In genomic region chr2:55609931-55610578, GRCh38 we compare ENCODE assay signal across 21 cellular contexts. TPM values are rescaled to one million over a fixed set of nuclear protein-coding genes. Genes with fewer than 3 reads are reported as not detected.
A peak's percentile ranks its signal among the peaks of the same experiment; 100 is the strongest.
DNase-seq lines count a peak whose midpoint lies in the region; ATAC-seq, FAIRE-seq and TF ChIP-seq lines count a peak whose summit lies in the region.
"Had no signal": no experiment of that assay in that cellular context is flagged by ENCODE, and none has a peak within 500 bp of the region (broad histone marks: within the 10 kb centered on the region; RNA-seq: fewer than 3 reads in every experiment).

No MANE protein-coding gene starts in this region.

- H3K9ac ChIP-seq in GM12878 (ENCODE audit: control insufficient read depth, insufficient read depth, low read length): no peak overlapping the region

- POLR2A ChIA-PET in GM12878 (lab: Charles Lee) (interaction anchor here (1.3 to 1.7 kb wide), 2 partner anchors 9 to 14 kb away, joined by 4 read pairs; no protein-coding TSS in a partner anchor), PC-9 (lab: Charles Lee; ENCODE audit: unreplicated experiment) (no interaction called here)

- RAD21 ChIA-PET in GM12878 (lab: Charles Lee; ENCODE audit: unreplicated experiment): no interaction called here

- no peaks in the 10 kb centered on the region for H3K9me2 ChIP-seq in PC-9 (ENCODE audit: insufficient read depth)

- no peaks in the 10 kb centered on the region for H3K4me1 ChIP-seq in GM12878 (ENCODE audit: control insufficient read depth, insufficient read depth, low read length)
- peaks cover 0 to 60% (median 28%) of the 10 kb centered on the region in 4 donors for H3K4me1 ChIP-seq in stomach
- H3K4me1 ChIP-seq in PC-9 (replicated peaks; ENCODE audit: insufficient read depth): peaks cover 4% of the 10 kb centered on the region
- H3K4me1 ChIP-seq in ovary (ENCODE audit: insufficient read depth): peaks cover 2% of the 10 kb centered on the region

- H3K27me3 ChIP-seq in GM12878 (replicated peaks in 1 of 2; ENCODE audit: control insufficient read depth in 2 of 2, insufficient read depth in 2 of 2, low read length in 1 of 2): no peaks in the 10 kb centered on the region
- H3K27me3 ChIP-seq in stomach: no peaks in the 10 kb centered on the region
- no peaks in the 10 kb centered on the region for H3K27me3 ChIP-seq in PC-9 (ENCODE audit: insufficient read depth, low read depth)
- H3K27me3 ChIP-seq in ovary: no peaks in the 10 kb centered on the region

- H3K4me2 ChIP-seq in GM12878 (ENCODE audit: control insufficient read depth, insufficient read depth) (no peak overlapping the region), PC-9 (no peak overlapping the region)

- TF ChIP-seq CTCF in GM12878 (IDR thresholded peaks at IDR 0.05 in 2 of 3, conservative IDR thresholded peaks at IDR 0.05 in 1 of 3; ENCODE audit: control insufficient read depth in 2 of 3, extremely low read depth in 1 of 3, insufficient read depth in 1 of 3, low read depth in 3 of 3, low read length in 3 of 3) (no peak), mesothelial cell of epicardium (IDR thresholded peaks at IDR 0.05; ENCODE audit: unreplicated experiment) (no peak), stomach (IDR thresholded peaks at IDR 0.05) (no peak), PC-9 (conservative IDR thresholded peaks at IDR 0.05) (no peak), ovary (IDR thresholded peaks at IDR 0.05) (no peak)

- in situ Hi-C loops in GM12878 (cut with MboI): no loop called here

- no peak for FAIRE-seq in GM12878 (lab: Jason Lieb, UNC)
- FAIRE-seq: urothelium cell line had no signal

- TF ChIP-seq EP300 in GM12878 (IDR thresholded peaks at IDR 0.05; ENCODE audit: borderline replicate concordance in 1 of 2, control insufficient read depth in 1 of 2, low read depth in 2 of 2, low read length in 2 of 2) (no peak), stomach (IDR thresholded peaks at IDR 0.05) (no peak), ovary (IDR thresholded peaks at IDR 0.05) (no peak)

- H3K9me3 ChIP-seq in GM12878 (replicated peaks; ENCODE audit: control insufficient read depth, insufficient read depth, low read length): no peaks in the 10 kb centered on the region
- no peaks in the 10 kb centered on the region for H3K9me3 ChIP-seq in stomach
- no peaks in the 10 kb centered on the region for H3K9me3 ChIP-seq in PC-9 (ENCODE audit: insufficient read depth, low read depth)
- no peaks in the 10 kb centered on the region for H3K9me3 ChIP-seq in ovary

- H3K36me3 Mint-ChIP-seq in activated naive CD4-positive, alpha-beta T cell treated with anti-CD3 and anti-CD28 coated beads for 36 hours (ENCODE audit: low read depth): peaks cover 34% of the 10 kb centered on the region
- H3K36me3 Mint-ChIP-seq in activated naive CD4-positive, alpha-beta T cell treated with anti-CD3 and anti-CD28 coated beads, Interleukin-2, amount 50 U/mL, for 72 hours: peaks cover 4 to 42% of the 10 kb centered on the region in 2 donors
- H3K36me3 Mint-ChIP-seq in mesothelial cell of epicardium: peaks cover 25% of the 10 kb centered on the region

- H3K36me3 ChIP-seq in GM12878 (ENCODE audit: control insufficient read depth in 2 of 2, insufficient read depth in 2 of 2, low read length in 1 of 2) (peaks cover 0 to 28% of the 10 kb centered on the region in 2 experiments; a peak in 2 of 4 replicates), stomach (peaks cover 6 to 50% (median 44%) of the 10 kb centered on the region in 4 donors), PC-9 (ENCODE audit: low read depth) (peaks cover 39% of the 10 kb centered on the region), ovary (no peaks in the 10 kb centered on the region)

- peaks cover 53% of the 10 kb centered on the region for H3K79me2 ChIP-seq in GM12878 (ENCODE audit: control insufficient read depth, insufficient read depth, low read length)
- H3K79me2 ChIP-seq in PC-9 (ENCODE audit: low read depth): peaks cover 89% of the 10 kb centered on the region

- no TSS peak for BruUV-seq in GM12878 (replicated peaks; lab: Mats Ljungman, UMichigan)
- no TSS peak for BruUV-seq in PC-9 (replicated peaks; lab: Mats Ljungman, UMichigan)

- H3K27me3 Mint-ChIP-seq in activated naive CD4-positive, alpha-beta T cell treated with anti-CD3 and anti-CD28 coated beads for 36 hours (ENCODE audit: low read depth): no peaks in the 10 kb centered on the region
- H3K27me3 Mint-ChIP-seq in mesothelial cell of epicardium (ENCODE audit: low read depth): no peaks in the 10 kb centered on the region
- H3K27me3 Mint-ChIP-seq: activated CD4-positive, alpha-beta memory T cell treated with anti-CD3 and anti-CD28 coated beads for 36 hours had no signal

- H3K27ac Mint-ChIP-seq in activated naive CD4-positive, alpha-beta T cell treated with anti-CD3 and anti-CD28 coated beads for 36 hours: peak overlapping the region; percentile 27
- peak overlapping the region in 1 of 2 donors; percentile 8 for H3K27ac Mint-ChIP-seq in activated naive CD4-positive, alpha-beta T cell treated with anti-CD3 and anti-CD28 coated beads, Interleukin-2, amount 50 U/mL, for 72 hours
- peak overlapping the region; percentile 35 for H3K27ac Mint-ChIP-seq in mesothelial cell of epicardium
- H3K27ac Mint-ChIP-seq: activated CD4-positive, alpha-beta memory T cell treated with anti-CD3 and anti-CD28 coated beads for 36 hours had no signal

- SMC1A ChIA-PET in GM12878 (lab: Charles Lee; ENCODE audit: uncharacterized antibody, unreplicated experiment): interaction anchor here (2.1 kb wide), 1 partner anchor 8 kb away, joined by 4 read pairs; no protein-coding TSS in a partner anchor

- intact Hi-C loops in activated naive CD4-positive, alpha-beta T cell treated with anti-CD3 and anti-CD28 coated beads for 36 hours (cut with micrococcal nuclease): loop anchor here (10.0 kb wide), 1 partner anchor 1825 kb away; the partner anchor contains the start of genes ASB3 and ERLEC1
- intact Hi-C loops in GM12878 (cut with micrococcal nuclease; ENCODE audit: unreplicated experiment): loop anchor here (10.0 kb wide), 2 partner anchors 325 to 1035 kb away; no protein-coding TSS in a partner anchor
- intact Hi-C loops in stomach (cut with DNase I; ENCODE audit: low total_unique reads): no loop called here
- intact Hi-C loops in PC-9 (cut with micrococcal nuclease; ENCODE audit: unreplicated experiment): loop anchor here (10.0 kb wide), 1 partner anchor 885 kb away; the partner anchor contains the start of gene EML6
- intact Hi-C loops in ovary (cut with DNase I): no loop called here

- H4K20me1 ChIP-seq in GM12878 (ENCODE audit: control insufficient read depth, insufficient read depth) (no peaks in the 10 kb centered on the region), PC-9 (ENCODE audit: insufficient read depth) (peaks cover 32% of the 10 kb centered on the region)

- H2AFZ ChIP-seq in GM12878 (ENCODE audit: control insufficient read depth, low read depth, low read length) (no peak overlapping the region), PC-9 (no peak overlapping the region)

- peaks cover 32% of the 10 kb centered on the region; the same call in 1 of the 2 replicates for H3F3A ChIP-seq in PC-9 (ENCODE audit: insufficient read depth, low read depth)

- 100% methylated on average over 1 of the region's 1 CpG for WGBS in GM12878 (ENCODE audit: insufficient coverage, insufficient replicate concordance, low lambda C conversion rate, missing lambda C conversion rate)
- 26 to 56% (median 36%) methylated on average over 1 of the region's 1 CpG for WGBS in stomach, 5 donors
- 54 to 83% (median 76%) methylated on average over 1 of the region's 1 CpG for WGBS in ovary, 3 donors

- H3K27ac ChIP-seq in GM12878 (ENCODE audit: control insufficient read depth, insufficient read depth): no peak overlapping the region
- peak overlapping the region in 3 of 5 donors; percentile 2 to 13 (median 10) for H3K27ac ChIP-seq in stomach
- no peak overlapping the region for H3K27ac ChIP-seq in PC-9
- no peak overlapping the region for H3K27ac ChIP-seq in ovary
- H3K27ac ChIP-seq: WERI-Rb-1 had no signal

- no peak overlapping the region for H3K4me3 Mint-ChIP-seq in activated naive CD4-positive, alpha-beta T cell treated with anti-CD3 and anti-CD28 coated beads for 36 hours
- no peak overlapping the region for H3K4me3 Mint-ChIP-seq in mesothelial cell of epicardium
- H3K4me3 Mint-ChIP-seq: activated CD4-positive, alpha-beta memory T cell treated with anti-CD3 and anti-CD28 coated beads for 36 hours; CD14-positive monocyte; H9 had no signal

- H3K4me1 Mint-ChIP-seq in activated naive CD4-positive, alpha-beta T cell treated with anti-CD3 and anti-CD28 coated beads for 36 hours (ENCODE audit: low read depth): peaks cover 61% of the 10 kb centered on the region
- H3K4me1 Mint-ChIP-seq in mesothelial cell of epicardium: peaks cover 2% of the 10 kb centered on the region
- H3K4me1 Mint-ChIP-seq: H9 had no signal

- H3K9me3 Mint-ChIP-seq in activated naive CD4-positive, alpha-beta T cell treated with anti-CD3 and anti-CD28 coated beads for 36 hours: no peaks in the 10 kb centered on the region
- H3K9me3 Mint-ChIP-seq in activated naive CD4-positive, alpha-beta T cell treated with anti-CD3 and anti-CD28 coated beads, Interleukin-2, amount 50 U/mL, for 72 hours: no peaks in the 10 kb centered on the region
- H3K9me3 Mint-ChIP-seq in mesothelial cell of epicardium: no peaks in the 10 kb centered on the region
- H3K9me3 Mint-ChIP-seq: activated CD4-positive, alpha-beta memory T cell treated with anti-CD3 and anti-CD28 coated beads for 36 hours; CD14-positive monocyte; H9 had no signal

- H3K4me3 ChIP-seq in GM12878 (no peak overlapping the region), stomach (no peak overlapping the region), PC-9 (no peak overlapping the region), ovary (no peak overlapping the region)

- no peak for DNase-seq in activated naive CD4-positive, alpha-beta T cell treated with anti-CD3 and anti-CD28 coated beads for 36 hours
- DNase-seq in activated naive CD4-positive, alpha-beta T cell treated with anti-CD3 and anti-CD28 coated beads, Interleukin-2, amount 50 U/mL, for 72 hours (ENCODE audit: low spot score in 2 of 2): no peak
- no peak for DNase-seq in GM12878 (ENCODE audit: low read depth, low spot score)
- no peak for DNase-seq in mesothelial cell of epicardium (ENCODE audit: low spot score in 2 of 2, unreplicated experiment in 2 of 2)
- no peak for DNase-seq in stomach
- DNase-seq in PC-9: no peak
- no peak for DNase-seq in ovary
- DNase-seq in activated CD4-positive, CD25-positive, alpha-beta regulatory T cell (lab: John Stamatoyannopoulos, UW): no peak
- DNase-seq: activated CD4-positive, alpha-beta memory T cell treated with anti-CD3 and anti-CD28 coated beads for 36 hours; cerebellar nuclear complex; effector CD8-positive, alpha-beta T cell; GF-D8; glutamatergic neuron; H9; NCI-H774; SHP77 treated with DMSO at 0.1 percent for 48 hours; stimulated activated CD4-positive, alpha-beta T cell treated with anti-CD3 and anti-CD28 coated beads, Interleukin-4, amount 100 ng/mL, for 1 hour; T-helper 1 cell; WERI-Rb-1 had no signal

- TF ChIP-seq POLR2A in GM12878 (IDR thresholded peaks at IDR 0.05; ENCODE audit: low read depth, low read length) (no peak), stomach (IDR thresholded peaks at IDR 0.05) (no peak), ovary (IDR thresholded peaks at IDR 0.05) (no peak)

- ATAC-seq in activated naive CD4-positive, alpha-beta T cell treated with anti-CD3 and anti-CD28 coated beads, Interleukin-2, amount 50 U/mL, for 72 hours: no peak
- ATAC-seq in GM12878: peak; percentile 19; the same call in 1 of the 3 replicates

- CTCF ChIA-PET in activated naive CD4-positive, alpha-beta T cell treated with anti-CD3 and anti-CD28 coated beads for 36 hours (lab: Charles Lee): interaction anchor here (0.6 kb wide), 1 partner anchor 52 kb away, joined by 3 read pairs; no protein-coding TSS in a partner anchor
- CTCF ChIA-PET in GM12878 (lab: Yijun Ruan, JAX) (no interaction called here), PC-9 (lab: Charles Lee) (interaction anchor here (0.6 kb wide), 1 partner anchor 1030 kb away, joined by 4 read pairs; no protein-coding TSS in a partner anchor)

- TF ChIP-seq RAD21 in GM12878 (IDR thresholded peaks at IDR 0.05; ENCODE audit: insufficient read depth, low read depth, low read length): no peak

RNA-seq across cellular contexts. Expression of gene PPP4R3B, which starts 7.4 kb away (rescaled TPM):
- 10 to 100 TPM; 55.4 to 57.2 TPM for total RNA-seq in activated naive CD4-positive, alpha-beta T cell treated with anti-CD3 and anti-CD28 coated beads for 36 hours
- total RNA-seq in activated naive CD4-positive, alpha-beta T cell treated with anti-CD3 and anti-CD28 coated beads, Interleukin-2, amount 50 U/mL, for 72 hours: 10 to 100 TPM; 53.4 to 76.0 TPM
- total RNA-seq in GM12878 (2013; cell fraction: nucleolus; rRNA removed): 127 and 131 TPM in 2 replicates
- total RNA-seq in GM12878 (2014; rRNA removed) (48.1 and 58.5 TPM in 2 replicates), GM12878 (2014; rRNA removed; fragmentation: Illumina TruSeq; extraction: Trizol) (54.2 and 55.8 TPM in 2 replicates), GM12878 (2021) (47.0 and 50.5 TPM in 2 replicates), mesothelial cell of epicardium (52.0 to 56.2 TPM (median 54.1 TPM) in 3 replicates), stomach (100 to 1,000 TPM in 1 of 5 donors, 10 to 100 TPM in 4; 31.5 to 110 (median 66.3) TPM), PC-9 (2021) (66.2 and 73.4 TPM in 2 replicates), ovary (10 to 100 TPM; 48.0 to 66.6 (median 56.4) TPM)
- 14.2 TPM for polyA plus RNA-seq in GM12878 (2011; ENCODE audit: low read depth)
- polyA plus RNA-seq in GM12878 (2011; rRNA removed) (42.3 and 65.1 TPM in 2 replicates), GM12878 (2014; fragmentation: Illumina TruSeq; extraction: Trizol) (50.3 and 58.4 TPM in 2 replicates), GM12878 (2014; fragmentation: Nextera tagmentation; extraction: Ambion mirVana) (10 to 100 TPM; 10.9 to 15.3 TPM), GM12878 (2014; rRNA removed) (25.8 and 28.3 TPM in 2 replicates), GM12878 (2016; fragmentation: Nextera tagmentation; extraction: Ambion mirVana) (10 to 100 TPM; 56.6 to 70.1 TPM), stomach (10 to 100 TPM; 17.4 to 31.3 (median 25.0) TPM), ovary (10 to 100 TPM; 27.4 to 38.3 TPM)
- 13.8 and 14.6 TPM in 2 replicates for polyA plus RNA-seq in GM12878 (2011; cell fraction: cytosol; rRNA removed)
- polyA plus RNA-seq in GM12878 (2011; cell fraction: nucleus; rRNA removed): 20.4 and 24.6 TPM in 2 replicates
- 26.3 and 32.9 TPM in 2 replicates for polyA plus RNA-seq in GM12878 (2012)
- polyA minus RNA-seq in GM12878 (2011; rRNA and poly(A)+ RNA removed): 27.5 and 35.2 TPM in 2 replicates
- polyA minus RNA-seq in GM12878 (2011; cell fraction: cytosol; rRNA and poly(A)+ RNA removed): 21.1 and 23.9 TPM in 2 replicates
- polyA minus RNA-seq in GM12878 (2011; cell fraction: nucleus; rRNA and poly(A)+ RNA removed): 25.9 and 44.9 TPM in 2 replicates

Comparison
In these comparisons a context has a peak if more than half of its experiments do, and no peak if none do; other contexts are left out.
1. H3K27ac ChIP-seq: peak in stomach (3 of 5); none in GM12878 (single experiment), PC-9 (single experiment) and ovary (0 of 2).
2. intact Hi-C loops: an anchor here in activated naive CD4-positive, alpha-beta T cell treated with anti-CD3 and anti-CD28 coated beads for 36 hours (10.0 kb wide), GM12878 (10.0 kb wide) and PC-9 (10.0 kb wide); none called in stomach and ovary.